ENCODE assay signal across 8 cellular contexts in genomic region chr6:116370717-116371383, GRCh38. TPM values are rescaled to one million over a fixed set of nuclear protein-coding genes. Genes with fewer than 3 reads are reported as not detected.
A peak's percentile ranks its signal among the peaks of the same experiment; 100 is the strongest.
DNase-seq lines count a peak whose midpoint lies in the region; ATAC-seq, FAIRE-seq and TF ChIP-seq lines count a peak whose summit lies in the region.

Gene DSE, plus strand, starts transcription at chr6:116370947. Its CDS starts 28,304 bp downstream, at chr6:116399251.

- peak within 1 kb of the TSS; percentile 88 for H3K4me3 ChIP-seq in A549
- peak within 1 kb of the TSS; percentile 99 for H3K4me3 ChIP-seq in OCI-LY3 (ENCODE audit: low read length)
- peak within 1 kb of the TSS; percentile 86 for H3K4me3 ChIP-seq in fibroblast of villous mesenchyme (ENCODE audit: low read depth, low read length)

- H3K4me1 ChIP-seq in A549 (peaks cover 12% of the 10 kb centered on the region; the same call in 1 of the 3 replicates), OCI-LY3 (ENCODE audit: low read length) (peaks cover 61% of the 10 kb centered on the region)

- peaks cover 27% of the 10 kb centered on the region for H4K20me1 ChIP-seq in OCI-LY3 (ENCODE audit: insufficient read depth, low read length)

- H3K9ac ChIP-seq in OCI-LY3 (ENCODE audit: low read length): peak within 1 kb of the TSS; percentile 93

- CTCF ChIA-PET in A549 (lab: Yijun Ruan, JAX): interaction anchor here (1.1 to 2.0 kb wide), 3 partner anchors 9 to 102 kb away, joined by 5 to 6 read pairs (median 6); no protein-coding TSS in a partner anchor

- H3K27ac ChIP-seq in A549 (peak within 1 kb of the TSS; percentile 88 to 98), OCI-LY3 (ENCODE audit: low read length) (peak within 1 kb of the TSS; percentile 94)

- POLR2A ChIA-PET in A549 (lab: Yijun Ruan, JAX): interaction anchor here (0.6 to 1.7 kb wide), 6 partner anchors 9 to 91 kb away, joined by 3 to 7 read pairs (median 4); partner anchors contain the start of gene TSPYL1

- H3K9me3 ChIP-seq in A549 (no peaks in the 10 kb centered on the region), OCI-LY3 (ENCODE audit: insufficient read depth, low read length) (no peaks in the 10 kb centered on the region)

- H3K27me3 ChIP-seq in OCI-LY3 (ENCODE audit: low read depth, low read length): no peaks in the 10 kb centered on the region

- H3K36me3 ChIP-seq in OCI-LY3 (replicated peaks; ENCODE audit: low read depth, low read length): peaks cover 23% of the 10 kb centered on the region

- peak; percentile 44 to 55 for DNase-seq in A549 (ENCODE audit: low read depth in 1 of 2, low spot score in 1 of 2)
- peak; percentile 88 for DNase-seq in activated effector memory CD4-positive, alpha-beta T cell treated with anti-CD3 and anti-CD28 coated beads, Interleukin-2, amount 50 U/mL, for 16 hours
- DNase-seq in fibroblast of villous mesenchyme (ENCODE audit: low read depth): peak; percentile 90
- peak; percentile 54 for DNase-seq in neural crest cell (ENCODE audit: low read depth, low spot score)
- DNase-seq in stromal cell of bone marrow (ENCODE audit: low read depth): peak; percentile 61

- peak within 1 kb of the TSS; percentile 67 for H3K4me2 ChIP-seq in A549
- H3K4me2 ChIP-seq in OCI-LY3 (ENCODE audit: low read length): peak within 1 kb of the TSS; percentile 90

- peak; percentile 40 for TF ChIP-seq POLR2A in A549 (IDR thresholded peaks at IDR 0.05; ENCODE audit: low read length)

- FAIRE-seq in A549 (lab: Jason Lieb, UNC): no peak

- TF ChIP-seq RAD21 in A549 (conservative IDR thresholded peaks at IDR 0.05 in 1 of 2, IDR thresholded peaks at IDR 0.05 in 1 of 2): no peak

- H3K27me3 Mint-ChIP-seq in neural crest cell (ENCODE audit: low read depth): peaks cover 3% of the 10 kb centered on the region

- TF ChIP-seq CTCF in A549 (IDR thresholded peaks at IDR 0.05) (no peak), OCI-LY3 (IDR thresholded peaks at IDR 0.05; ENCODE audit: low read depth, low read length) (no peak), fibroblast of villous mesenchyme (IDR thresholded peaks at IDR 0.05; ENCODE audit: insufficient read depth, low read depth, low read length) (no peak), neural crest cell (conservative IDR thresholded peaks at IDR 0.05) (no peak)

- 0% methylated on average over 2 of the region's 86 CpGs for WGBS in A549 (ENCODE audit: missing lambda C conversion rate)

- no peaks in the 10 kb centered on the region for H3K36me3 Mint-ChIP-seq in neural crest cell (ENCODE audit: low read depth)

- H3K9me3 Mint-ChIP-seq in neural crest cell: no peaks in the 10 kb centered on the region

- H3K79me2 ChIP-seq in OCI-LY3 (ENCODE audit: low read length): peaks cover 58% of the 10 kb centered on the region

- TF ChIP-seq EP300 in A549 (IDR thresholded peaks at IDR 0.05): no peak

- peak within 1 kb of the TSS; percentile 43 for H3K27ac Mint-ChIP-seq in neural crest cell (ENCODE audit: unreplicated experiment)

- peak within 1 kb of the TSS; percentile 92 for H3K4me3 Mint-ChIP-seq in neural crest cell

- peaks cover 13% of the 10 kb centered on the region for H3K4me1 Mint-ChIP-seq in neural crest cell

- H2AFZ ChIP-seq in OCI-LY3 (ENCODE audit: low read depth, low read length): no peak within 1 kb of the TSS

- ATAC-seq in A549: peak; percentile 88 to 90
- ATAC-seq in GM18517 (IDR thresholded peaks at IDR 0.05; ENCODE audit: unreplicated experiment): peak; percentile 73
- ATAC-seq in HG02981 (IDR thresholded peaks at IDR 0.05; ENCODE audit: unreplicated experiment): peak; percentile 71

TF ChIP-seq in A549, 52 proteins besides CTCF, POLR2A, EP300 and RAD21:
- TF ChIP-seq BCL3 (IDR thresholded peaks at IDR 0.05) (0 out of 3 replicates have a peak, but pooled peaks have one; percentile 39), USF2 (IDR thresholded peaks at IDR 0.05) (no peak), MAX (IDR thresholded peaks at IDR 0.05) (peak; percentile 14), JUN (IDR thresholded peaks at IDR 0.05) (0 out of 5 replicates have a peak, but pooled peaks of 1 of the 2 experiments have one; percentile 19), EHF (CRISPR knock-in tag; IDR thresholded peaks at IDR 0.05) (no peak)

RNA-seq across cellular contexts. Expression of gene DSE, which starts in this region (rescaled TPM):
- 20.2 and 26.8 TPM in 2 replicates for polyA plus RNA-seq in A549 (2011; rRNA removed)
- 4.9 and 6.5 TPM in 2 replicates for polyA plus RNA-seq in A549 (2012; cell fraction: cytosol; rRNA removed)
- polyA plus RNA-seq in A549 (2012; cell fraction: nucleus; rRNA removed): 7.2 and 7.3 TPM in 2 replicates
- 15.7 to 23.4 TPM (median 22.7 TPM) in 3 replicates for polyA plus RNA-seq in A549 (2017; fragmentation: RNase III; extraction: RNeasy Plus Mini Kit Qiagen cat#74134 plus additional on column Dnase treatment)
- polyA minus RNA-seq in A549 (2011; rRNA and poly(A)+ RNA removed): 27.5 and 30.0 TPM in 2 replicates
- total RNA-seq in fibroblast of villous mesenchyme: 93.3 and 111 TPM in 2 replicates
- total RNA-seq in neural crest cell: 21.0 and 23.5 TPM in 2 replicates

Comparison
In these comparisons a context has a peak if more than half of its experiments do, and no peak if none do; other contexts are left out.
1. Peak in every context shown above with its lines: DNase-seq, ATAC-seq, H3K4me3 ChIP-seq and H3K27ac ChIP-seq.